ENCODE assay signal across 27 cellular contexts in genomic region chr10:67017218-67017617, GRCh38.
DNase-seq lines count a peak whose midpoint lies in the region; ATAC-seq, FAIRE-seq and TF ChIP-seq lines count a peak whose summit lies in the region.
"Had no signal": no experiment of that assay in that cellular context is flagged by ENCODE, and none has a peak within 500 bp of the region (broad histone marks: within the 10 kb centered on the region; RNA-seq: fewer than 3 reads in every experiment).

No MANE protein-coding gene starts in this region.

- H3K27ac ChIP-seq in astrocyte (ENCODE audit: low read depth, low read length) (no peak overlapping the region), OCI-LY7 (ENCODE audit: low read depth, low read length, poor library complexity, severe bottlenecking) (no peak overlapping the region)
- H3K27ac ChIP-seq: BLaER1 treated with 17β-estradiol and CSF1 and Interleukin-3, amounts not matched to agents 10 nM and 100 nM; Peyer's patch had no signal

- POLR2A ChIA-PET in OCI-LY7 (lab: Charles Lee), result no interaction called here

- no peak for FAIRE-seq in astrocyte (lab: Jason Lieb, UNC)
- FAIRE-seq: A204.1, GM19239, H1, HepG2, K562 had no signal

- no peak overlapping the region for H3K4me3 ChIP-seq in astrocyte (ENCODE audit: insufficient read depth, low read depth, low read length)
- no peak overlapping the region for H3K4me3 ChIP-seq in OCI-LY7 (ENCODE audit: low read depth, low read length, poor library complexity, severe bottlenecking)
- H3K4me3 ChIP-seq: BLaER1 treated with 17β-estradiol and CSF1 and Interleukin-3, amounts not matched to agents 10 nM and 100 nM; K562; MG63; Peyer's patch had no signal

- H3K4me3 Mint-ChIP-seq in T-helper 17 cell, result no peak overlapping the region
- no peak overlapping the region for H3K4me3 Mint-ChIP-seq in astrocyte (ENCODE audit: unreplicated experiment)
- H3K4me3 Mint-ChIP-seq: CD4-positive, alpha-beta T cell had no signal

- peak; percentile 55 for ATAC-seq in T-helper 17 cell
- no peak for ATAC-seq in HG03045 (IDR thresholded peaks at IDR 0.05; ENCODE audit: unreplicated experiment)
- ATAC-seq: HCT116, HepG2, K562 had no signal

- H3K9me3 Mint-ChIP-seq in astrocyte (ENCODE audit: unreplicated experiment), result no peaks in the 10 kb centered on the region
- H3K9me3 Mint-ChIP-seq: CD4-positive, alpha-beta T cell had no signal

- H3K79me2 ChIP-seq in astrocyte (ENCODE audit: insufficient read depth, low read length) (no peaks in the 10 kb centered on the region), OCI-LY7 (ENCODE audit: insufficient read depth, low read depth, low read length) (no peaks in the 10 kb centered on the region)

- H3K27ac Mint-ChIP-seq in T-helper 17 cell (no peak overlapping the region), astrocyte (ENCODE audit: unreplicated experiment) (no peak overlapping the region)
- H3K27ac Mint-ChIP-seq: CD4-positive, alpha-beta T cell had no signal

- TF ChIP-seq CTCF in astrocyte (IDR thresholded peaks at IDR 0.05; ENCODE audit: insufficient read depth, low read depth, low read length) (no peak), OCI-LY7 (conservative IDR thresholded peaks at IDR 0.05; ENCODE audit: low read length) (no peak)

- no peaks in the 10 kb centered on the region for H3K4me1 ChIP-seq in astrocyte (ENCODE audit: insufficient read depth, low read length)
- no peaks in the 10 kb centered on the region for H3K4me1 ChIP-seq in OCI-LY7 (ENCODE audit: insufficient read depth, low read length, poor library complexity, severe bottlenecking)
- H3K4me1 ChIP-seq: Peyer's patch had no signal

- H3K9me3 ChIP-seq in T-helper 17 cell (ENCODE audit: control insufficient read depth, low read length, poor library complexity, severe bottlenecking) (no peaks in the 10 kb centered on the region), astrocyte (ENCODE audit: insufficient read depth, low read depth, low read length) (no peaks in the 10 kb centered on the region), OCI-LY7 (ENCODE audit: low read length) (no peaks in the 10 kb centered on the region)
- H3K9me3 ChIP-seq: BLaER1 treated with 17β-estradiol and CSF1 and Interleukin-3, amounts not matched to agents 10 nM and 100 nM; MG63; Peyer's patch; SK-N-SH had no signal

- H3K4me1 Mint-ChIP-seq in T-helper 17 cell, result no peaks in the 10 kb centered on the region
- H3K4me1 Mint-ChIP-seq in astrocyte (ENCODE audit: low read depth, unreplicated experiment), result peaks cover 2% of the 10 kb centered on the region

- peak; percentile 10 for DNase-seq in A172 (ENCODE audit: low spot score)
- DNase-seq in HT-29 (ENCODE audit: low spot score), result peak; percentile 3
- DNase-seq in T-helper 17 cell, result no peak
- peak; percentile 46 for DNase-seq in astrocyte (ENCODE audit: low read depth)
- no peak for DNase-seq in DMS 273 (lab: John Stamatoyannopoulos, UW; ENCODE audit: unreplicated experiment)
- no peak for DNase-seq in OCI-LY7 (ENCODE audit: low spot score)
- no peak for DNase-seq in stimulated activated CD4-positive, alpha-beta T cell treated with anti-CD3 and anti-CD28 coated beads, Interleukin-4, amount 100 ng/mL, for 4 hours
- DNase-seq: CD4-positive, alpha-beta T cell; DMS79 treated with DMSO at 0.1 percent for 48 hours; Kasumi-1; MG63; NCI-H1105 treated with DMSO at 0.1 percent for 48 hours; NCI-H2029; NCI-H446 treated with DMSO at 0.1 percent for 48 hours; NCI-H526; Peyer's patch; SIG-M5; SK-N-SH; SW 1271 had no signal

- intact Hi-C loops in OCI-LY7 (cut with micrococcal nuclease; ENCODE audit: unreplicated experiment), result no loop called here

- H3K36me3 ChIP-seq in astrocyte (ENCODE audit: insufficient read depth, low read length), result no peaks in the 10 kb centered on the region
- no peaks in the 10 kb centered on the region for H3K36me3 ChIP-seq in OCI-LY7 (ENCODE audit: insufficient read depth, low read length)
- H3K36me3 ChIP-seq: BLaER1 treated with 17β-estradiol and CSF1 and Interleukin-3, amounts not matched to agents 10 nM and 100 nM; MG63; Peyer's patch had no signal

- CTCF ChIA-PET in OCI-LY7 (lab: Charles Lee; ENCODE audit: unreplicated experiment), result no interaction called here

- H2AFZ ChIP-seq in astrocyte (ENCODE audit: low read depth, low read length) (no peak overlapping the region), OCI-LY7 (ENCODE audit: low read length) (no peak overlapping the region)

- no peak overlapping the region for H3K4me2 ChIP-seq in astrocyte (ENCODE audit: low read length)
- H3K4me2 ChIP-seq in OCI-LY7 (ENCODE audit: low read length), result no peak overlapping the region
- H3K4me2 ChIP-seq: SK-N-SH had no signal

- H3K9me2 ChIP-seq in OCI-LY7 (ENCODE audit: insufficient read depth, low read length), result no peaks in the 10 kb centered on the region
- H3K9me2 ChIP-seq: SK-N-SH had no signal

- no peak overlapping the region for H3K9ac ChIP-seq in astrocyte (ENCODE audit: low read length)
- H3K9ac ChIP-seq: BLaER1 treated with 17β-estradiol and CSF1 and Interleukin-3, amounts not matched to agents 10 nM and 100 nM; SK-N-SH had no signal

- no peaks in the 10 kb centered on the region for H3K27me3 ChIP-seq in astrocyte (ENCODE audit: insufficient read depth, low read length)
- H3K27me3 ChIP-seq: BLaER1 treated with 17β-estradiol and CSF1 and Interleukin-3, amounts not matched to agents 10 nM and 100 nM; MG63; Peyer's patch had no signal

- H4K20me1 ChIP-seq in astrocyte (ENCODE audit: insufficient read depth, low read length) (no peaks in the 10 kb centered on the region), OCI-LY7 (ENCODE audit: insufficient read depth, low read length) (no peaks in the 10 kb centered on the region; the same call in 1 of the 2 replicates)
- H4K20me1 ChIP-seq: BLaER1 treated with 17β-estradiol and CSF1 and Interleukin-3, amounts not matched to agents 10 nM and 100 nM had no signal

- no TSS peak for BruUV-seq in OCI-LY7 (replicated peaks; lab: Mats Ljungman, UMichigan)

- H3K36me3 Mint-ChIP-seq in T-helper 17 cell (ENCODE audit: low read depth) (no peaks in the 10 kb centered on the region), astrocyte (ENCODE audit: low read depth, unreplicated experiment) (no peaks in the 10 kb centered on the region)

- H3K27me3 Mint-ChIP-seq in T-helper 17 cell, result no peaks in the 10 kb centered on the region
- no peaks in the 10 kb centered on the region for H3K27me3 Mint-ChIP-seq in astrocyte (ENCODE audit: low read depth, unreplicated experiment)
- H3K27me3 Mint-ChIP-seq: CD4-positive, alpha-beta T cell had no signal

Comparison
In these comparisons a context has a peak if more than half of its experiments do, and no peak if none do; other contexts are left out.
1. DNase-seq: peak in A172 (single experiment), HT-29 (single experiment) and astrocyte (single experiment); none in T-helper 17 cell (0 of 3), DMS 273 (single experiment), OCI-LY7 (single experiment) and stimulated activated CD4-positive, alpha-beta T cell treated with anti-CD3 and anti-CD28 coated beads, Interleukin-4, amount 100 ng/mL, for 4 hours (0 of 2).